In the genomic region with DNA sequence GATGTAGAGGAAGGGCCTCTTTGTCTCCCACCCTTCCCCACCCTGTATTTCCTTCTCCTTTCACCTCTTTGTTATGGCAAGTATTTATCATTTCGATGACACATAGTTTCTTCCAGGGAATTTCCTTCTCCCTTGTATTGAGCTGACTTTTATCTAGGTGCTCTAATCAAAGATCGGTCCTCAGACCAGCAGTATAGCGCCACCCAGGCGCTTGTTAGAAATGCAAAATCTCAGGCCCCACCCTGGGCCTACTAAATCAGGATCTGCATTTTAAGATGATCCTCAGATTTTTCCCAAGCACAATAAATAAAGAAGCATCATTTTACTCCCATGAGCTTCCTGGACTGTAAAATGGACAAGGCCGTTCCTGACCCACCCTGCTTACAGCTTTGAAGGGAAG, we compare ENCODE assay signal across 1 cellular context.
TF ChIP-seq lines count a peak whose summit lies in the region.

No MANE protein-coding gene starts in this region.

TF ChIP-seq in K562, 482 proteins besides CTCF, POLR2A, EP300 and RAD21:
- TF ChIP-seq POLR2AphosphoS5 (IDR thresholded peaks at IDR 0.05; ENCODE audit: control insufficient read depth, insufficient read depth, low read depth, low read length) (no peak), KDM1A (IDR thresholded peaks at IDR 0.05) (peak in 1 of 2 experiments; percentile 31; a peak in 1 of 4 replicates)
